ENCODE assay signal across 1 cellular context in genomic region chr3:41629072-41629471, GRCh38.
TF ChIP-seq lines count a peak whose summit lies in the region.

No MANE protein-coding gene starts in this region.

TF ChIP-seq in GM23338, 12 proteins besides CTCF, POLR2A, EP300 and RAD21 (continued from another document):
- TF ChIP-seq, protein P1, sequence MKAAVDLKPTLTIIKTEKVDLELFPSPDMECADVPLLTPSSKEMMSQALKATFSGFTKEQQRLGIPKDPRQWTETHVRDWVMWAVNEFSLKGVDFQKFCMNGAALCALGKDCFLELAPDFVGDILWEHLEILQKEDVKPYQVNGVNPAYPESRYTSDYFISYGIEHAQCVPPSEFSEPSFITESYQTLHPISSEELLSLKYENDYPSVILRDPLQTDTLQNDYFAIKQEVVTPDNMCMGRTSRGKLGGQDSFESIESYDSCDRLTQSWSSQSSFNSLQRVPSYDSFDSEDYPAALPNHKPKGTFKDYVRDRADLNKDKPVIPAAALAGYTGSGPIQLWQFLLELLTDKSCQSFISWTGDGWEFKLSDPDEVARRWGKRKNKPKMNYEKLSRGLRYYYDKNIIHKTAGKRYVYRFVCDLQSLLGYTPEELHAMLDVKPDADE (IDR thresholded peaks at IDR 0.05), result no peak
- TF ChIP-seq, protein P2, sequence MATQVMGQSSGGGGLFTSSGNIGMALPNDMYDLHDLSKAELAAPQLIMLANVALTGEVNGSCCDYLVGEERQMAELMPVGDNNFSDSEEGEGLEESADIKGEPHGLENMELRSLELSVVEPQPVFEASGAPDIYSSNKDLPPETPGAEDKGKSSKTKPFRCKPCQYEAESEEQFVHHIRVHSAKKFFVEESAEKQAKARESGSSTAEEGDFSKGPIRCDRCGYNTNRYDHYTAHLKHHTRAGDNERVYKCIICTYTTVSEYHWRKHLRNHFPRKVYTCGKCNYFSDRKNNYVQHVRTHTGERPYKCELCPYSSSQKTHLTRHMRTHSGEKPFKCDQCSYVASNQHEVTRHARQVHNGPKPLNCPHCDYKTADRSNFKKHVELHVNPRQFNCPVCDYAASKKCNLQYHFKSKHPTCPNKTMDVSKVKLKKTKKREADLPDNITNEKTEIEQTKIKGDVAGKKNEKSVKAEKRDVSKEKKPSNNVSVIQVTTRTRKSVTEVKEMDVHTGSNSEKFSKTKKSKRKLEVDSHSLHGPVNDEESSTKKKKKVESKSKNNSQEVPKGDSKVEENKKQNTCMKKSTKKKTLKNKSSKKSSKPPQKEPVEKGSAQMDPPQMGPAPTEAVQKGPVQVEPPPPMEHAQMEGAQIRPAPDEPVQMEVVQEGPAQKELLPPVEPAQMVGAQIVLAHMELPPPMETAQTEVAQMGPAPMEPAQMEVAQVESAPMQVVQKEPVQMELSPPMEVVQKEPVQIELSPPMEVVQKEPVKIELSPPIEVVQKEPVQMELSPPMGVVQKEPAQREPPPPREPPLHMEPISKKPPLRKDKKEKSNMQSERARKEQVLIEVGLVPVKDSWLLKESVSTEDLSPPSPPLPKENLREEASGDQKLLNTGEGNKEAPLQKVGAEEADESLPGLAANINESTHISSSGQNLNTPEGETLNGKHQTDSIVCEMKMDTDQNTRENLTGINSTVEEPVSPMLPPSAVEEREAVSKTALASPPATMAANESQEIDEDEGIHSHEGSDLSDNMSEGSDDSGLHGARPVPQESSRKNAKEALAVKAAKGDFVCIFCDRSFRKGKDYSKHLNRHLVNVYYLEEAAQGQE (IDR thresholded peaks at IDR 0.05; ENCODE audit: unreplicated experiment), result no peak
- no peak for TF ChIP-seq ZNF114 (CRISPR knock-in tag; IDR thresholded peaks at IDR 0.05)
- no peak for TF ChIP-seq NANOG (IDR thresholded peaks at IDR 0.05; ENCODE audit: borderline replicate concordance)
